1 cellular context compared by ENCODE assay signal in genomic region chr2:27356382-27357181, GRCh38.
TF ChIP-seq lines count a peak whose summit lies in the region.

Gene GTF3C2, minus strand, starts transcription at chr2:27356764. Its CDS starts 13,210 bp downstream, at chr2:27343554.

TF ChIP-seq in GM23338, 12 proteins besides CTCF, POLR2A, EP300 and RAD21 (continued from another document):
- TF ChIP-seq ZNF331 (CRISPR knock-in tag; IDR thresholded peaks at IDR 0.05; ENCODE audit: low read depth) (no peak), ETS1 (IDR thresholded peaks at IDR 0.05) (peak; percentile 83)
